In genomic region chr6:168086066-168086465, GRCh38 we compare ENCODE assay signal across 26 cellular contexts. TPM values are rescaled to one million over a fixed set of nuclear protein-coding genes. Genes with fewer than 3 reads are reported as not detected.
"Had no signal": no experiment of that assay in that cellular context is flagged by ENCODE, and none has a peak within 500 bp of the region (broad histone marks: within the 10 kb centered on the region; RNA-seq: fewer than 3 reads in every experiment).

No MANE protein-coding gene starts in this region.

- H3K9ac ChIP-seq: KMS-11 had no signal

- ATAC-seq: K562, Panc1, PC-3, Right ventricle myocardium inferior had no signal

- FAIRE-seq: K562 had no signal

- H3K4me3 ChIP-seq: K562, SJSA1, SK-N-MC had no signal

- H3K27me3 ChIP-seq: SJSA1 had no signal

- H3K4me1 ChIP-seq: SJSA1 had no signal

- H3K4me2 ChIP-seq: KMS-11 had no signal

- H3K27ac ChIP-seq: KMS-11, SJSA1, SK-N-MC had no signal

- DNase-seq: Kasumi-1, MM.1S, NCI-H1092 treated with DMSO at 0.1 percent for 48 hours, NCI-H1436, NCI-H187, NCI-H2029, NCI-H2081 treated with DMSO at 0.1 percent for 48 hours, NCI-H2171, NCI-H226, NCI-H446, NCI-H510A, NCI-H524 treated with DMSO at 0.1 percent for 48 hours, NCI-H69, NCI-H774, PC-3, SIG-M5 had no signal

- H3K9me3 ChIP-seq: SJSA1 had no signal

- H3K36me3 ChIP-seq: SJSA1 had no signal

RNA-seq across cellular contexts. Expression of gene FRMD1, which starts 7.1 kb away (rescaled TPM):
- total RNA-seq: HT1080, M059J, OCI-LY7, PC-3, SJSA1 had no signal
- polyA plus RNA-seq: IgD-negative memory B cell had no signal
